In the genomic region with DNA sequence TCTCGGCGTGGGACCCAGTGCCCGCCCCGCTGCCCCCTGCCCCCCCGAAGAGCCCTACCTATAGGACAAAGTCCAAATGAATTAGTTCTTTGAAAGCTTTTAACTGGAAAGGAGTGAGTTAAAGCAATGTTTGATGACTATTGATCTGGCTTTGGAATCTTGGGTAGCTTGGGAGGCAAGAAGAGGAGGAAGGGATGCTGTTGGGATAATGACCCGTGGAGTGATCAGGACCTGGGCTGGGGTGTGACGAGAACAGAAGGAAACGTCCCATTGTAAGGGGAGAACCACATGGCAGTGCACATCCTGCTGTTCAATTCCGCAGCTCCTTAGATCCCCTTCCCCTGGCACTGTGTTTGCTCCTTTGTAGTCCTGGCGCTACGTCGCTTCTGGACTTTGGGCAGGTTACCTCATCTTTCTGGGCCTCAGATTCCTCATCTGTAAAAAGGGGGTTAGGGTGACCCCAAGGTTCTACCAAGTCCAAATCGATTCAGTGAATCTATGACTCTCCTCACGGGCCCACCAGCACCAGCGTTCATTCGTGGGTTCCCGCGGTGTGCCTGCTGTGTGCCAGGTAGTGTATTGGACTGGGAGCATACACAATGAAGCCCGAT, we compare ENCODE assay signal across 8 cellular contexts. TPM values are rescaled to one million over a fixed set of nuclear protein-coding genes. Genes with fewer than 3 reads are reported as not detected.
DNase-seq lines count a peak whose midpoint lies in the region; ATAC-seq and TF ChIP-seq lines count a peak whose summit lies in the region.

No MANE protein-coding gene starts in this region.

- H3K9me3 ChIP-seq in gastroesophageal sphincter: no peaks in the 10 kb centered on the region

- TF ChIP-seq POLR2A in gastroesophageal sphincter (IDR thresholded peaks at IDR 0.05): no peak

- DNase-seq in T-helper 1 cell (no peak), activated T-cell treated with anti-CD3 and anti-CD28 coated beads for 4 hours (peak; percentile 1), putamen (ENCODE audit: low spot score) (peak; percentile 22), NCI-H345 (lab: John Stamatoyannopoulos, UW) (no peak), NCI-H1436 (lab: John Stamatoyannopoulos, UW) (no peak)

- no peaks in the 10 kb centered on the region for H3K9me3 Mint-ChIP-seq in T-helper 1 cell treated with Interleukin-12 subunit alpha and Interleukin-12 subunit beta and Interleukin-4 antibody, amounts not matched to agents 30 μg/mL and 1 μg/mL, for 36 hours

- peaks cover 20 to 41% (median 20%) of the 10 kb centered on the region in 3 donors for H3K4me1 ChIP-seq in gastroesophageal sphincter

- TF ChIP-seq CTCF in gastroesophageal sphincter (IDR thresholded peaks at IDR 0.05): no peak

- 71 to 98% methylated on average over 6 to 13 of the region's 19 CpGs for WGBS in gastroesophageal sphincter (ENCODE audit: low coverage in 1 of 2), 2 donors

- peaks cover 27% of the 10 kb centered on the region for H3K4me1 Mint-ChIP-seq in T-helper 1 cell treated with Interleukin-12 subunit alpha and Interleukin-12 subunit beta and Interleukin-4 antibody, amounts not matched to agents 30 μg/mL and 1 μg/mL, for 36 hours (ENCODE audit: low read depth)

- peak overlapping the region; percentile 91 for H3K4me3 Mint-ChIP-seq in T-helper 1 cell treated with Interleukin-12 subunit alpha and Interleukin-12 subunit beta and Interleukin-4 antibody, amounts not matched to agents 30 μg/mL and 1 μg/mL, for 36 hours

- ATAC-seq in gastroesophageal sphincter (no peak), GM21515 (IDR thresholded peaks at IDR 0.05; ENCODE audit: unreplicated experiment) (no peak)

- peak overlapping the region; percentile 89 for H3K27ac Mint-ChIP-seq in T-helper 1 cell treated with Interleukin-12 subunit alpha and Interleukin-12 subunit beta and Interleukin-4 antibody, amounts not matched to agents 30 μg/mL and 1 μg/mL, for 36 hours

- H3K27me3 ChIP-seq in gastroesophageal sphincter: no peaks in the 10 kb centered on the region

- peaks cover 23% of the 10 kb centered on the region for H3K27me3 Mint-ChIP-seq in T-helper 1 cell treated with Interleukin-12 subunit alpha and Interleukin-12 subunit beta and Interleukin-4 antibody, amounts not matched to agents 30 μg/mL and 1 μg/mL, for 36 hours (ENCODE audit: low read depth)

- no peak for TF ChIP-seq EP300 in gastroesophageal sphincter (IDR thresholded peaks at IDR 0.05)

- peak overlapping the region; percentile 93 to 99 (median 98) for H3K27ac ChIP-seq in gastroesophageal sphincter

- peak overlapping the region; percentile 82 to 98 for H3K4me3 ChIP-seq in gastroesophageal sphincter

- no peaks in the 10 kb centered on the region for H3K36me3 Mint-ChIP-seq in T-helper 1 cell treated with Interleukin-12 subunit alpha and Interleukin-12 subunit beta and Interleukin-4 antibody, amounts not matched to agents 30 μg/mL and 1 μg/mL, for 36 hours (ENCODE audit: low read depth)

- H3K36me3 ChIP-seq in gastroesophageal sphincter: no peaks in the 10 kb centered on the region

RNA-seq across cellular contexts. Expression of gene NADK2, which starts 0.9 kb away (rescaled TPM):
- total RNA-seq in gastroesophageal sphincter: 10 to 100 TPM; 43.5 to 90.6 (median 60.9) TPM

RNA-seq across cellular contexts. Expression of gene RANBP3L, which starts 59.1 kb away (rescaled TPM):
- 10 to 100 TPM in 1 of 4 donors, 1 to 10 TPM in 3; 3.4 to 26.0 (median 6.1) TPM for total RNA-seq in gastroesophageal sphincter

Comparison
In these comparisons a context has a peak if more than half of its experiments do, and no peak if none do; other contexts are left out.
1. DNase-seq: peak in activated T-cell treated with anti-CD3 and anti-CD28 coated beads for 4 hours (single experiment) and putamen (single experiment); none in T-helper 1 cell (0 of 5), NCI-H345 (single experiment) and NCI-H1436 (single experiment).